ENCODE assay signal across 36 cellular contexts in genomic region chr21:23638131-23638530, GRCh38.
"Had no signal": no experiment of that assay in that cellular context is flagged by ENCODE, and none has a peak within 500 bp of the region (broad histone marks: within the 10 kb centered on the region; RNA-seq: fewer than 3 reads in every experiment).

No MANE protein-coding gene starts in this region.

- H3K36me3 ChIP-seq: MG63 had no signal

- H3K4me3 ChIP-seq: MG63 had no signal

- H3K9ac ChIP-seq: KMS-11 had no signal

- H3K9me3 ChIP-seq: MG63 had no signal

- H3K27me3 ChIP-seq: MG63 had no signal

- H3K27ac ChIP-seq: KMS-11 had no signal

- DNase-seq: Karpas-422, Kasumi-1, KG1, MG63, MM.1S, MV-4-11, NCI-H1048, NCI-H1092, NCI-H1092 treated with DMSO at 0.1 percent for 48 hours, NCI-H1105, NCI-H1105 treated with DMSO at 0.1 percent for 48 hours, NCI-H1417, NCI-H1417 treated with DMSO at 0.1 percent for 48 hours, NCI-H1436, NCI-H1436 treated with DMSO at 0.1 percent for 48 hours, NCI-H146, NCI-H1694, NCI-H1694 treated with DMSO at 0.1 percent for 48 hours, NCI-H187, NCI-H187 treated with DMSO at 0.1 percent for 48 hours, NCI-H1930, NCI-H2029, NCI-H2029 treated with DMSO at 0.1 percent for 48 hours, NCI-H2081, NCI-H2081 treated with DMSO at 0.1 percent for 48 hours, NCI-H2107, NCI-H2171, NCI-H2171 treated with DMSO at 0.1 percent for 48 hours, NCI-H2227 treated with DMSO at 0.1 percent for 48 hours, NCI-H226, NCI-H345, NCI-H446, NCI-H446 treated with DMSO at 0.1 percent for 48 hours, NCI-H510A, NCI-H510A treated with DMSO at 0.1 percent for 48 hours had no signal

- H3K4me2 ChIP-seq: KMS-11 had no signal
